In genomic region chr15:82158811-82159210, GRCh38 we compare ENCODE assay signal across 31 cellular contexts.
DNase-seq lines count a peak whose midpoint lies in the region; ATAC-seq, FAIRE-seq and TF ChIP-seq lines count a peak whose summit lies in the region.
"Had no signal": no experiment of that assay in that cellular context is flagged by ENCODE, and none has a peak within 500 bp of the region (broad histone marks: within the 10 kb centered on the region; RNA-seq: fewer than 3 reads in every experiment).

No MANE protein-coding gene starts in this region.

- H3K27ac ChIP-seq in left ventricle myocardium inferior (replicated peaks), result no peak overlapping the region
- H3K27ac ChIP-seq in effector memory CD4-positive, alpha-beta T cell (ENCODE audit: insufficient read depth, low read length, poor library complexity, severe bottlenecking), result no peak overlapping the region
- H3K27ac ChIP-seq in coronary artery, result no peak overlapping the region
- H3K27ac ChIP-seq: lower lobe of right lung, neutrophil, right lobe of liver, thoracic aorta had no signal

- no peak for ATAC-seq in left cardiac atrium
- ATAC-seq: activated CD4-positive, alpha-beta T cell treated with anti-CD3 and anti-CD28 coated beads for 36 hours; activated CD8-positive, alpha-beta T cell treated with anti-CD3 and anti-CD28 coated beads for 36 hours; activated T-helper 17 cell treated with anti-CD3 and anti-CD28 coated beads, Interleukin-2, amount 50 U/mL, for 72 hours; GM23338; lower lobe of right lung; right lobe of liver; stimulated activated naive CD8-positive, alpha-beta T cell treated with anti-CD3 and anti-CD28 coated beads, Interleukin-15, amount 100 ng/mL, for 72 hours had no signal

- H3K4me1 ChIP-seq in left ventricle myocardium inferior, result peaks cover 3% of the 10 kb centered on the region
- no peaks in the 10 kb centered on the region for H3K4me1 ChIP-seq in effector memory CD4-positive, alpha-beta T cell (ENCODE audit: control insufficient read depth, insufficient read depth, low read length, poor library complexity, severe bottlenecking)
- H3K4me1 ChIP-seq: lower lobe of right lung, right lobe of liver had no signal

- no peaks in the 10 kb centered on the region for H3K27me3 ChIP-seq in left ventricle myocardium inferior (ENCODE audit: low read depth)
- no peaks in the 10 kb centered on the region for H3K27me3 ChIP-seq in effector memory CD4-positive, alpha-beta T cell (replicated peaks; ENCODE audit: control insufficient read depth, insufficient read depth, low read length, poor library complexity, severe bottlenecking)
- H3K27me3 ChIP-seq: neutrophil, right lobe of liver had no signal

- TF ChIP-seq CTCF in left ventricle myocardium inferior (IDR thresholded peaks at IDR 0.05; ENCODE audit: borderline replicate concordance) (no peak), choroid plexus epithelial cell (conservative IDR thresholded peaks at IDR 0.05; ENCODE audit: low read depth, low read length) (no peak), coronary artery (IDR thresholded peaks at IDR 0.05) (no peak)

- peaks cover 53% of the 10 kb centered on the region for H3K36me3 ChIP-seq in left ventricle myocardium inferior
- peaks cover 27% of the 10 kb centered on the region for H3K36me3 ChIP-seq in effector memory CD4-positive, alpha-beta T cell (ENCODE audit: control insufficient read depth, insufficient read depth, low read length)

- FAIRE-seq in urothelium cell line (lab: Jason Lieb, UNC), result peak; percentile 17

- H3K4me3 ChIP-seq in left ventricle myocardium inferior (no peak overlapping the region), choroid plexus epithelial cell (ENCODE audit: low read depth, low read length) (no peak overlapping the region), coronary artery (no peak overlapping the region)
- H3K4me3 ChIP-seq in effector memory CD4-positive, alpha-beta T cell (ENCODE audit: insufficient read depth, low read depth, low read length, poor library complexity, severe bottlenecking), result no peak overlapping the region
- H3K4me3 ChIP-seq: GM23338, lower lobe of right lung, right lobe of liver, thoracic aorta had no signal

- intact Hi-C loops in left ventricle myocardium inferior (cut with micrococcal nuclease) (no loop called here), left cardiac atrium (cut with DNase I) (no loop called here)

- H3K9me3 ChIP-seq in left ventricle myocardium inferior (replicated peaks), result no peaks in the 10 kb centered on the region
- no peaks in the 10 kb centered on the region for H3K9me3 ChIP-seq in effector memory CD4-positive, alpha-beta T cell (ENCODE audit: control insufficient read depth, low read length)
- H3K9me3 ChIP-seq: lower lobe of right lung, neutrophil, right lobe of liver, thoracic aorta had no signal

- peak; percentile 28 for DNase-seq in left ventricle myocardium inferior
- DNase-seq in left cardiac atrium, result no peak
- peak; percentile 52 for DNase-seq in NCI-H2171 treated with DMSO at 0.1 percent for 48 hours (lab: John Stamatoyannopoulos, UW)
- DNase-seq in choroid plexus epithelial cell (ENCODE audit: low read depth), result peak; percentile 36
- DNase-seq in urothelium cell line (ENCODE audit: low spot score), result peak; percentile 69
- DNase-seq in effector memory CD4-positive, alpha-beta T cell, result no peak
- no peak for DNase-seq in coronary artery (ENCODE audit: low spot score)
- DNase-seq in T-helper 2 cell, result no peak
- DNase-seq: activated CD4-positive, alpha-beta T cell treated with anti-CD3 and anti-CD28 coated beads for 36 hours; activated CD8-positive, alpha-beta T cell treated with anti-CD3 and anti-CD28 coated beads for 36 hours; anterior cingulate cortex; Calu3; CD4-positive, CD25-positive, alpha-beta regulatory T cell; cortex of kidney; DMS79 treated with DMSO at 0.1 percent for 48 hours; erythroblast; GF-D8; glutamatergic neuron; lower lobe of right lung; midbrain; naive B cell; NCI-H146; NCI-H510A; posterior cingulate gyrus; right lobe of liver; stimulated activated CD4-positive, alpha-beta T cell treated with anti-CD3 and anti-CD28 coated beads, Interleukin-2, amount 100 ng/mL, for 48 hours; stimulated activated naive CD8-positive, alpha-beta T cell treated with anti-CD3 and anti-CD28 coated beads, Interleukin-15, amount 100 ng/mL, for 72 hours had no signal

Comparison
In these comparisons a context has a peak if more than half of its experiments do, and no peak if none do; other contexts are left out.
1. DNase-seq: peak in left ventricle myocardium inferior (single experiment), NCI-H2171 treated with DMSO at 0.1 percent for 48 hours (single experiment), choroid plexus epithelial cell (single experiment) and urothelium cell line (single experiment); none in left cardiac atrium (single experiment), effector memory CD4-positive, alpha-beta T cell (0 of 3), coronary artery (single experiment) and T-helper 2 cell (0 of 5).